In genomic region chr3:3027976-3028567, GRCh38 we compare ENCODE assay signal across 12 cellular contexts.
A peak's percentile ranks its signal among the peaks of the same experiment; 100 is the strongest.
DNase-seq lines count a peak whose midpoint lies in the region; ATAC-seq and TF ChIP-seq lines count a peak whose summit lies in the region.
"Had no signal": no experiment of that assay in that cellular context is flagged by ENCODE, and none has a peak within 500 bp of the region (broad histone marks: within the 10 kb centered on the region; RNA-seq: fewer than 3 reads in every experiment).

No MANE protein-coding gene starts in this region.

- H3K27me3 Mint-ChIP-seq in CD4-positive, alpha-beta memory T cell: peaks cover 4 to 5% of the 10 kb centered on the region in 2 donors

- intact Hi-C loops in CD4-positive, alpha-beta memory T cell (cut with micrococcal nuclease): loop anchor here (2.0 kb wide), 1 partner anchor 151 kb away; the partner anchor contains the start of gene CRBN
- intact Hi-C loops in thyroid gland (cut with DNase I): no loop called here

- no peak overlapping the region for H3K27ac ChIP-seq in CD4-positive, alpha-beta memory T cell (ENCODE audit: low read depth, low read length)
- H3K27ac ChIP-seq in thyroid gland: no peak overlapping the region

- no peak overlapping the region for H3K4me3 ChIP-seq in CD4-positive, alpha-beta memory T cell (ENCODE audit: low read length in 2 of 2)
- no peak overlapping the region for H3K4me3 ChIP-seq in thyroid gland (replicated peaks in 1 of 3)
- H3K4me3 ChIP-seq: GM23338 had no signal

- ATAC-seq in GM19023 (IDR thresholded peaks at IDR 0.05; ENCODE audit: unreplicated experiment): peak; percentile 80
- peak; percentile 92 for ATAC-seq in HG02642 (IDR thresholded peaks at IDR 0.05; ENCODE audit: poor library complexity, unreplicated experiment)
- peak; percentile 83 for ATAC-seq in HG03521 (IDR thresholded peaks at IDR 0.05; ENCODE audit: unreplicated experiment)
- ATAC-seq: GM23338 had no signal

- POLR2A ChIA-PET in CD4-positive, alpha-beta memory T cell (lab: Charles Lee; ENCODE audit: partially characterized antibody): no interaction called here

- H3K4me1 Mint-ChIP-seq in CD4-positive, alpha-beta memory T cell: peaks cover 11 to 14% (median 13%) of the 10 kb centered on the region in 4 donors
- H3K4me1 Mint-ChIP-seq: GM23338 had no signal

- H3K4me1 ChIP-seq in CD4-positive, alpha-beta memory T cell (ENCODE audit: insufficient read depth, low read length): peaks cover 14% of the 10 kb centered on the region
- H3K4me1 ChIP-seq in thyroid gland: no peaks in the 10 kb centered on the region

- no peaks in the 10 kb centered on the region for H3K9me3 Mint-ChIP-seq in CD4-positive, alpha-beta memory T cell
- H3K9me3 Mint-ChIP-seq: nephron progenitor cell had no signal

- H3K36me3 ChIP-seq in CD4-positive, alpha-beta memory T cell (ENCODE audit: insufficient read depth, low read length): no peaks in the 10 kb centered on the region
- no peaks in the 10 kb centered on the region for H3K36me3 ChIP-seq in thyroid gland

- DNase-seq in CD4-positive, alpha-beta memory T cell: peak in 4 of 5 donors; percentile 48 to 60 (median 50)
- DNase-seq in dedifferentiated amniotic fluid mesenchymal stem cell (ENCODE audit: extremely low spot score) (no peak), occipital lobe (lab: John Stamatoyannopoulos, UW) (no peak), DMS79 (lab: John Stamatoyannopoulos, UW) (no peak), thyroid gland (no peak)
- DNase-seq: AML-193, NCI-H1105, nephron progenitor cell had no signal

- H3K27me3 ChIP-seq in CD4-positive, alpha-beta memory T cell (ENCODE audit: insufficient read depth, low read length): no peaks in the 10 kb centered on the region
- no peaks in the 10 kb centered on the region for H3K27me3 ChIP-seq in thyroid gland

- TF ChIP-seq CTCF in thyroid gland (IDR thresholded peaks at IDR 0.05): no peak

- peak overlapping the region; percentile 38 to 82 (median 64) for H3K4me3 Mint-ChIP-seq in CD4-positive, alpha-beta memory T cell
- H3K4me3 Mint-ChIP-seq: GM23338, nephron progenitor cell had no signal

- no peak for TF ChIP-seq POLR2A in thyroid gland (IDR thresholded peaks at IDR 0.05)

- 65 to 77% methylated on average over 5 of the region's 5 CpGs for WGBS in thyroid gland, 2 donors

- no peaks in the 10 kb centered on the region for H3K36me3 Mint-ChIP-seq in CD4-positive, alpha-beta memory T cell

- no peaks in the 10 kb centered on the region for H3K9me3 ChIP-seq in CD4-positive, alpha-beta memory T cell (ENCODE audit: control insufficient read depth in 1 of 2, low read length in 2 of 2)
- H3K9me3 ChIP-seq in thyroid gland: no peaks in the 10 kb centered on the region

- peak overlapping the region in 6 of 7 donors; percentile 10 to 62 (median 36) for H3K27ac Mint-ChIP-seq in CD4-positive, alpha-beta memory T cell
- H3K27ac Mint-ChIP-seq: GM23338, nephron progenitor cell had no signal

- CTCF ChIA-PET in CD4-positive, alpha-beta memory T cell (lab: Charles Lee; ENCODE audit: partially characterized antibody): no interaction called here

Comparison
In these comparisons a context has a peak if more than half of its experiments do, and no peak if none do; other contexts are left out.
1. DNase-seq: peak in CD4-positive, alpha-beta memory T cell (4 of 5); none in dedifferentiated amniotic fluid mesenchymal stem cell (single experiment), occipital lobe (single experiment), DMS79 (single experiment) and thyroid gland (0 of 2).
2. Peak in every context shown above with its lines, with median percentiles within 50 percentile points of each other: ATAC-seq.